In genomic region chr7:16465469-16466086, GRCh38 we compare ENCODE assay signal across 10 cellular contexts. TPM values are rescaled to one million over a fixed set of nuclear protein-coding genes. Genes with fewer than 3 reads are reported as not detected.
DNase-seq lines count a peak whose midpoint lies in the region; ATAC-seq and TF ChIP-seq lines count a peak whose summit lies in the region.
"Had no signal": no experiment of that assay in that cellular context is flagged by ENCODE, and none has a peak within 500 bp of the region (broad histone marks: within the 10 kb centered on the region; RNA-seq: fewer than 3 reads in every experiment).

Gene SOSTDC1 (minus strand): TSS chr7:16465738. CDS start chr7:16465668, 70 bp downstream.

- intact Hi-C loops in upper lobe of right lung (cut with DNase I) = no loop called here

- H3K4me3 ChIP-seq in ACC112 (ENCODE audit: low read depth, low read length) (peak within 1 kb of the TSS; percentile 46; the same call in 1 of the 2 replicates), coronary artery (peak within 1 kb of the TSS; percentile 47), upper lobe of right lung (no peak within 1 kb of the TSS)

- ATAC-seq in GM21360 (IDR thresholded peaks at IDR 0.05; ENCODE audit: unreplicated experiment) (no peak), upper lobe of right lung (no peak), GM18867 (IDR thresholded peaks at IDR 0.05; ENCODE audit: unreplicated experiment) (no peak)

- H3K79me2 ChIP-seq in ACC112 (ENCODE audit: control insufficient read depth, insufficient read depth, low read length, unreplicated experiment) = no peaks in the 10 kb centered on the region

- H3K27ac ChIP-seq in ACC112 (ENCODE audit: low read depth, low read length) = no peak within 1 kb of the TSS
- H3K27ac ChIP-seq in coronary artery = no peak within 1 kb of the TSS
- no peak within 1 kb of the TSS for H3K27ac ChIP-seq in upper lobe of right lung
- H3K27ac ChIP-seq: C4-2B had no signal

- H3K36me3 ChIP-seq in ACC112 (ENCODE audit: insufficient read depth, low read length) (no peaks in the 10 kb centered on the region), upper lobe of right lung (no peaks in the 10 kb centered on the region)

- H3K4me1 ChIP-seq in ACC112 (ENCODE audit: control insufficient read depth, insufficient read depth, low read length, unreplicated experiment) (no peaks in the 10 kb centered on the region), upper lobe of right lung (no peaks in the 10 kb centered on the region)

- H2AFZ ChIP-seq in ACC112 (ENCODE audit: low read length, unreplicated experiment) = peak within 1 kb of the TSS; percentile 53

- peak within 1 kb of the TSS; percentile 96 for H3K27ac Mint-ChIP-seq in mesothelial cell of epicardium
- H3K27ac Mint-ChIP-seq: dendritic cell treated with granulocyte-macrophage colony-stimulating factor and Interleukin-4, amounts not matched to agents 40 ng/mL and 50 ng/mL, for 4 days had no signal

- H3K4me3 Mint-ChIP-seq in mesothelial cell of epicardium = peak within 1 kb of the TSS; percentile 74
- H3K4me3 Mint-ChIP-seq: dendritic cell treated with granulocyte-macrophage colony-stimulating factor and Interleukin-4, amounts not matched to agents 40 ng/mL and 50 ng/mL, for 4 days had no signal

- no peaks in the 10 kb centered on the region for H3K27me3 ChIP-seq in ACC112 (ENCODE audit: insufficient read depth, low read length)
- peaks cover 8% of the 10 kb centered on the region for H3K27me3 ChIP-seq in upper lobe of right lung

- no peaks in the 10 kb centered on the region for H3K9me3 Mint-ChIP-seq in mesothelial cell of epicardium
- H3K9me3 Mint-ChIP-seq: dendritic cell treated with granulocyte-macrophage colony-stimulating factor and Interleukin-4, amounts not matched to agents 40 ng/mL and 50 ng/mL, for 4 days had no signal

- H3K27me3 Mint-ChIP-seq in mesothelial cell of epicardium (ENCODE audit: low read depth) = no peaks in the 10 kb centered on the region

- peaks cover 53% of the 10 kb centered on the region for H3K4me1 Mint-ChIP-seq in mesothelial cell of epicardium

- H3K36me3 Mint-ChIP-seq in mesothelial cell of epicardium = peaks cover 4% of the 10 kb centered on the region

- DNase-seq in NCI-H146 treated with DMSO at 0.1 percent for 48 hours (lab: John Stamatoyannopoulos, UW; ENCODE audit: unreplicated experiment) (peak; percentile 69), coronary artery (ENCODE audit: low spot score) (no peak), mesothelial cell of epicardium (ENCODE audit: low spot score in 2 of 2, unreplicated experiment in 2 of 2) (no peak), upper lobe of right lung (no peak)
- DNase-seq in activated CD4-positive, alpha-beta T cell treated with anti-CD3 and anti-CD28 coated beads for 1 hour = no peak

- H3K9me3 ChIP-seq in upper lobe of right lung = no peaks in the 10 kb centered on the region

- TF ChIP-seq CTCF in coronary artery (IDR thresholded peaks at IDR 0.05) = no peak
- TF ChIP-seq CTCF in mesothelial cell of epicardium (IDR thresholded peaks at IDR 0.05; ENCODE audit: unreplicated experiment) = no peak
- no peak for TF ChIP-seq CTCF in upper lobe of right lung (IDR thresholded peaks at IDR 0.05)

RNA-seq across cellular contexts. Expression of gene SOSTDC1, which starts in this region (rescaled TPM):
- 12.7 to 13.6 TPM (median 13.0 TPM) in 3 replicates for total RNA-seq in mesothelial cell of epicardium
- total RNA-seq in upper lobe of right lung = 3.7 TPM
